In genomic region chr3:105580551-105580950, GRCh38 we compare ENCODE assay signal across 21 cellular contexts.
"Had no signal": no experiment of that assay in that cellular context is flagged by ENCODE, and none has a peak within 500 bp of the region (broad histone marks: within the 10 kb centered on the region; RNA-seq: fewer than 3 reads in every experiment).

No MANE protein-coding gene starts in this region.

- H3K27ac ChIP-seq: gastroesophageal sphincter, neutrophil, right atrium auricular region, thoracic aorta, transverse colon had no signal

- H3K36me3 ChIP-seq: gastroesophageal sphincter, right atrium auricular region, thoracic aorta, transverse colon had no signal

- H3K9me3 ChIP-seq: gastroesophageal sphincter, neutrophil, right atrium auricular region, thoracic aorta, transverse colon had no signal

- DNase-seq: cerebellar nuclear complex; effector CD4-positive, alpha-beta T cell; endodermal cell; erythroblast; foreskin fibroblast; glutamatergic neuron; islet precursor cell; mammary epithelial cell; naive thymus-derived CD8-positive, alpha-beta T cell; stimulated activated CD4-positive, alpha-beta T cell treated with anti-CD3 and anti-CD28 coated beads, Interleukin-15, amount 100 ng/mL, for 24 hours; stimulated activated CD4-positive, alpha-beta T cell treated with anti-CD3 and anti-CD28 coated beads, Interleukin-1b, Interleukin-23, amount 100 ng/mL, for 48 hours; stimulated activated CD4-positive, alpha-beta T cell treated with anti-CD3 and anti-CD28 coated beads, Interleukin-4, amount 100 ng/mL, for 24 hours; stimulated activated naive CD8-positive, alpha-beta T cell treated with anti-CD3 and anti-CD28 coated beads, Interleukin-15, amount 100 ng/mL, for 72 hours; substantia nigra; transverse colon had no signal

- H3K4me1 ChIP-seq: gastroesophageal sphincter, right atrium auricular region, transverse colon had no signal

- H3K36me3 Mint-ChIP-seq: naive thymus-derived CD8-positive, alpha-beta T cell had no signal

- ATAC-seq: gastroesophageal sphincter; left lobe of liver; naive thymus-derived CD8-positive, alpha-beta T cell; stimulated activated memory B cell treated with anti-CD40 and anti-IgM and Interleukin-4, amounts not matched to agents 10 μg/mL and 1 μg/mL and 100 μg/mL, for 72 hours; stimulated activated naive CD8-positive, alpha-beta T cell treated with anti-CD3 and anti-CD28 coated beads, Interleukin-15, amount 100 ng/mL, for 72 hours had no signal

- H3K9me3 Mint-ChIP-seq: stimulated activated memory B cell treated with anti-CD40 and anti-IgM and Interleukin-4, amounts not matched to agents 10 μg/mL and 1 μg/mL and 100 μg/mL, for 72 hours; stimulated activated naive CD8-positive, alpha-beta T cell treated with anti-CD3 and anti-CD28 coated beads, Interleukin-15, amount 100 ng/mL, for 72 hours had no signal

- H3K4me3 Mint-ChIP-seq: endodermal cell; naive thymus-derived CD8-positive, alpha-beta T cell; stimulated activated memory B cell treated with anti-CD40 and anti-IgM and Interleukin-4, amounts not matched to agents 10 μg/mL and 1 μg/mL and 100 μg/mL, for 72 hours; stimulated activated naive CD8-positive, alpha-beta T cell treated with anti-CD3 and anti-CD28 coated beads, Interleukin-15, amount 100 ng/mL, for 72 hours had no signal

- H3K27me3 ChIP-seq: gastroesophageal sphincter, neutrophil, right atrium auricular region, transverse colon had no signal

- H3K4me1 Mint-ChIP-seq: endodermal cell; stimulated activated memory B cell treated with anti-CD40 and anti-IgM and Interleukin-4, amounts not matched to agents 10 μg/mL and 1 μg/mL and 100 μg/mL, for 72 hours; stimulated activated naive CD8-positive, alpha-beta T cell treated with anti-CD3 and anti-CD28 coated beads, Interleukin-15, amount 100 ng/mL, for 72 hours had no signal

- H3K27ac Mint-ChIP-seq: endodermal cell; naive thymus-derived CD8-positive, alpha-beta T cell; stimulated activated memory B cell treated with anti-CD40 and anti-IgM and Interleukin-4, amounts not matched to agents 10 μg/mL and 1 μg/mL and 100 μg/mL, for 72 hours; stimulated activated naive CD8-positive, alpha-beta T cell treated with anti-CD3 and anti-CD28 coated beads, Interleukin-15, amount 100 ng/mL, for 72 hours had no signal

- H3K27me3 Mint-ChIP-seq: stimulated activated memory B cell treated with anti-CD40 and anti-IgM and Interleukin-4, amounts not matched to agents 10 μg/mL and 1 μg/mL and 100 μg/mL, for 72 hours; stimulated activated naive CD8-positive, alpha-beta T cell treated with anti-CD3 and anti-CD28 coated beads, Interleukin-15, amount 100 ng/mL, for 72 hours had no signal

- H3K4me3 ChIP-seq: gastroesophageal sphincter, right atrium auricular region, thoracic aorta, transverse colon had no signal
